ENCODE assay signal across 1 cellular context in genomic region chr20:44208770-44209169, GRCh38.
TF ChIP-seq lines count a peak whose summit lies in the region.

No MANE protein-coding gene starts in this region.

TF ChIP-seq in WTC11, 78 proteins besides CTCF, POLR2A, EP300 and RAD21 (continued from another document):
- TF ChIP-seq ZNF532 (CRISPR knock-in tag; IDR thresholded peaks at IDR 0.05; ENCODE audit: borderline replicate concordance) (no peak), FOXP4 (CRISPR knock-in tag; IDR thresholded peaks at IDR 0.05) (no peak), CBFB (CRISPR knock-in tag; IDR thresholded peaks at IDR 0.05; ENCODE audit: low read depth) (no peak), PRDM15 (CRISPR knock-in tag; IDR thresholded peaks at IDR 0.05) (no peak), AFF4 (CRISPR knock-in tag; IDR thresholded peaks at IDR 0.05; ENCODE audit: borderline replicate concordance) (no peak), CREM (CRISPR knock-in tag; IDR thresholded peaks at IDR 0.05) (no peak), PREB (CRISPR knock-in tag; IDR thresholded peaks at IDR 0.05; ENCODE audit: borderline replicate concordance) (no peak), NFATC4 (CRISPR knock-in tag; IDR thresholded peaks at IDR 0.05) (no peak), ZNF219 (CRISPR knock-in tag; IDR thresholded peaks at IDR 0.05; ENCODE audit: borderline replicate concordance) (no peak), MXD4 (CRISPR knock-in tag; IDR thresholded peaks at IDR 0.05; ENCODE audit: borderline replicate concordance) (no peak), HMGXB4 (CRISPR knock-in tag; IDR thresholded peaks at IDR 0.05) (no peak), KAT7 (CRISPR knock-in tag; IDR thresholded peaks at IDR 0.05; ENCODE audit: borderline replicate concordance) (no peak)
